ENCODE assay signal across 22 cellular contexts in genomic region chr16:29676989-29677388, GRCh38. TPM values are rescaled to one million over a fixed set of nuclear protein-coding genes. Genes with fewer than 3 reads are reported as not detected.
"Had no signal": no experiment of that assay in that cellular context is flagged by ENCODE, and none has a peak within 500 bp of the region (broad histone marks: within the 10 kb centered on the region; RNA-seq: fewer than 3 reads in every experiment).

No MANE protein-coding gene starts in this region.

- H3K9me3 Mint-ChIP-seq: activated naive CD8-positive, alpha-beta T cell treated with anti-CD3 and anti-CD28 coated beads for 36 hours; activated T-cell treated with anti-CD3 and anti-CD28 coated beads, Interleukin-2, amount 50 U/mL, for 4 hours; activated T-helper 2 cell treated with anti-CD3 and anti-CD28 coated beads, Interferon-gamma antibody, Interleukin-2, Interleukin-4, amounts not matched to agents 10 μg/mL and 5 μg/mL and 100 μg/mL, durations not matched to agents 14 hours and 24 hours and 36 hours; endodermal cell; stimulated activated naive B cell treated with anti-CD40 and anti-IgM and Interleukin-4, amounts not matched to agents 10 μg/mL and 1 μg/mL and 100 μg/mL, for 72 hours; T-helper 1 cell treated with Interleukin-12 subunit alpha and Interleukin-12 subunit beta and Interleukin-4 antibody, amounts not matched to agents 30 μg/mL and 1 μg/mL, for 36 hours; type B pancreatic cell had no signal

- H3K27ac ChIP-seq: epithelial cell of prostate, heart left ventricle, sigmoid colon had no signal

- DNase-seq: activated CD4-positive, alpha-beta T cell treated with anti-CD3 and anti-CD28 coated beads for 4 hours; activated CD4-positive, alpha-beta T cell treated with anti-CD3 and anti-CD28 coated beads, Interleukin-2, amount 50 U/mL, for 48 hours; activated CD4-positive, CD25-positive, alpha-beta regulatory T cell; activated CD8-positive, alpha-beta memory T cell treated with anti-CD3 and anti-CD28 coated beads, Interleukin-2, amount 50 U/mL, for 48 hours; activated naive CD4-positive, alpha-beta T cell treated with Interleukin-2 at 50 U/mL for 16 hours; activated naive CD8-positive, alpha-beta T cell treated with anti-CD3 and anti-CD28 coated beads for 36 hours; activated T-cell treated with anti-CD3 and anti-CD28 coated beads, Interleukin-2, amount 50 U/mL, for 4 hours; central memory CD4-positive, alpha-beta T cell; endodermal cell; heart left ventricle; posterior cingulate gyrus; sigmoid colon; stimulated activated CD4-positive, alpha-beta T cell treated with anti-CD3 and anti-CD28 coated beads, Interleukin-2, amount 100 ng/mL, for 48 hours; stimulated activated CD8-positive, alpha-beta memory T cell treated with anti-CD3 and anti-CD28 coated beads, Interleukin-4, amount 100 ng/mL, for 48 hours; stimulated activated naive B cell treated with anti-CD40 and anti-IgM and Interleukin-4, amounts not matched to agents 10 μg/mL and 1 μg/mL and 100 μg/mL, for 72 hours had no signal

- H3K4me3 Mint-ChIP-seq: activated naive CD8-positive, alpha-beta T cell treated with anti-CD3 and anti-CD28 coated beads for 36 hours; activated T-cell treated with anti-CD3 and anti-CD28 coated beads, Interleukin-2, amount 50 U/mL, for 4 hours; endodermal cell; stimulated activated naive B cell treated with anti-CD40 and anti-IgM and Interleukin-4, amounts not matched to agents 10 μg/mL and 1 μg/mL and 100 μg/mL, for 72 hours; T-helper 1 cell treated with Interleukin-12 subunit alpha and Interleukin-12 subunit beta and Interleukin-4 antibody, amounts not matched to agents 30 μg/mL and 1 μg/mL, for 36 hours had no signal

- H3K36me3 ChIP-seq: heart left ventricle, sigmoid colon had no signal

- H3K27ac Mint-ChIP-seq: activated naive CD8-positive, alpha-beta T cell treated with anti-CD3 and anti-CD28 coated beads for 36 hours; stimulated activated naive B cell treated with anti-CD40 and anti-IgM and Interleukin-4, amounts not matched to agents 10 μg/mL and 1 μg/mL and 100 μg/mL, for 72 hours; T-helper 1 cell treated with Interleukin-12 subunit alpha and Interleukin-12 subunit beta and Interleukin-4 antibody, amounts not matched to agents 30 μg/mL and 1 μg/mL, for 36 hours had no signal

- H3K27me3 ChIP-seq: heart left ventricle, sigmoid colon had no signal

- H3K4me2 ChIP-seq: smooth muscle cell had no signal

- H3K36me3 Mint-ChIP-seq: activated naive CD8-positive, alpha-beta T cell treated with anti-CD3 and anti-CD28 coated beads for 36 hours had no signal

- ATAC-seq: activated T-cell treated with anti-CD3 and anti-CD28 coated beads, Interleukin-2, amount 50 U/mL, for 4 hours; heart left ventricle; stimulated activated naive B cell treated with anti-CD40 and anti-IgM and Interleukin-4, amounts not matched to agents 10 μg/mL and 1 μg/mL and 100 μg/mL, for 72 hours had no signal

- H3K9me3 ChIP-seq: heart left ventricle, sigmoid colon had no signal

- H3K4me3 ChIP-seq: heart left ventricle, sigmoid colon, smooth muscle cell had no signal

- H3K27me3 Mint-ChIP-seq: activated naive CD8-positive, alpha-beta T cell treated with anti-CD3 and anti-CD28 coated beads for 36 hours; stimulated activated naive B cell treated with anti-CD40 and anti-IgM and Interleukin-4, amounts not matched to agents 10 μg/mL and 1 μg/mL and 100 μg/mL, for 72 hours; type B pancreatic cell had no signal

RNA-seq across cellular contexts. Expression of gene SPN, which starts 13.9 kb away (rescaled TPM):
- total RNA-seq: fibroblast of villous mesenchyme, myocyte, smooth muscle cell had no signal
- polyA plus RNA-seq: smooth muscle cell had no signal
